23 cellular contexts compared by ENCODE assay signal in genomic region chr17:13792314-13792713, GRCh38.
DNase-seq lines count a peak whose midpoint lies in the region; ATAC-seq and TF ChIP-seq lines count a peak whose summit lies in the region.
"Had no signal": no experiment of that assay in that cellular context is flagged by ENCODE, and none has a peak within 500 bp of the region (broad histone marks: within the 10 kb centered on the region; RNA-seq: fewer than 3 reads in every experiment).

No MANE protein-coding gene starts in this region.

- no peak overlapping the region for H3K4me3 Mint-ChIP-seq in activated CD4-positive, alpha-beta T cell treated with anti-CD3 and anti-CD28 coated beads, Interleukin-2, amount 10 ng/mL, durations not matched to agents 7 days and 5 days
- H3K4me3 Mint-ChIP-seq: activated B cell treated with CpG ODN at 0.5 μM for 24 hours; activated T-cell treated with anti-CD3 and anti-CD28 coated beads, Interleukin-2, amount 50 U/mL, for 72 hours; brain; dendritic cell treated with granulocyte-macrophage colony-stimulating factor and Interleukin-4, amounts not matched to agents 40 ng/mL and 50 ng/mL, for 4 days; H9; stimulated activated naive CD8-positive, alpha-beta T cell treated with anti-CD3 and anti-CD28 coated beads, Interleukin-15, Interleukin-2, amounts not matched to agents 100 ng/mL and 50 ng/mL, for 24 hours; T-helper 2 cell treated with Interferon-gamma antibody and Interleukin-4, amounts not matched to agents 5 μg/mL and 100 μg/mL, for 36 hours; type B pancreatic cell had no signal

- peak; percentile 27; the same call in 1 of the 2 replicates for TF ChIP-seq CTCF in SK-N-SH (IDR thresholded peaks at IDR 0.05)
- no peak for TF ChIP-seq CTCF in fibroblast of mammary gland (conservative IDR thresholded peaks at IDR 0.05; ENCODE audit: control insufficient read depth, insufficient read depth, low read depth, low read length)
- no peak for TF ChIP-seq CTCF in PC-3 (conservative IDR thresholded peaks at IDR 0.05; ENCODE audit: low read depth, low read length)

- H3K4me3 ChIP-seq in SK-N-SH (ENCODE audit: low read depth in 2 of 2, low read length in 1 of 2) (no peak overlapping the region), fibroblast of mammary gland (ENCODE audit: control insufficient read depth, low read depth, low read length) (no peak overlapping the region), PC-3 (ENCODE audit: low read length) (no peak overlapping the region)
- H3K4me3 ChIP-seq: BLaER1, GM12878 had no signal

- no peaks in the 10 kb centered on the region for H3K27me3 Mint-ChIP-seq in activated CD4-positive, alpha-beta T cell treated with anti-CD3 and anti-CD28 coated beads, Interleukin-2, amount 10 ng/mL, durations not matched to agents 7 days and 5 days
- H3K27me3 Mint-ChIP-seq: activated B cell treated with CpG ODN at 0.5 μM for 24 hours; dendritic cell treated with granulocyte-macrophage colony-stimulating factor and Interleukin-4, amounts not matched to agents 40 ng/mL and 50 ng/mL, for 4 days; stimulated activated naive CD8-positive, alpha-beta T cell treated with anti-CD3 and anti-CD28 coated beads, Interleukin-15, Interleukin-2, amounts not matched to agents 100 ng/mL and 50 ng/mL, for 24 hours; type B pancreatic cell had no signal

- DNase-seq in GM03348 (ENCODE audit: low spot score) (peak; percentile 16), SK-N-SH (no peak), fibroblast of mammary gland (ENCODE audit: low read depth) (peak; percentile 38), non-pigmented ciliary epithelial cell (ENCODE audit: low read depth) (peak; percentile 17), PC-3 (no peak), DMS153 treated with DMSO at 0.1 percent for 48 hours (lab: John Stamatoyannopoulos, UW; ENCODE audit: unreplicated experiment) (no peak)
- no peak for DNase-seq in activated CD4-positive, alpha-beta T cell treated with anti-CD3 and anti-CD28 coated beads, Interleukin-2, amount 10 ng/mL, durations not matched to agents 7 days and 5 days
- DNase-seq: activated B cell treated with CpG ODN at 0.5 μM for 24 hours; activated naive CD4-positive, alpha-beta T cell treated with anti-CD3 and anti-CD28 coated beads, Interleukin-2, amount 50 U/mL, for 16 hours; activated T-cell treated with anti-CD3 and anti-CD28 coated beads, Interleukin-2, amount 50 U/mL, for 72 hours; GF-D8; H9; NCI-H146; NCI-H2171; NCI-H69; stimulated activated CD4-positive, alpha-beta T cell treated with anti-CD3 and anti-CD28 coated beads, Interleukin-2, amount 100 ng/mL, for 24 hours had no signal

- H3F3A ChIP-seq in SK-N-SH (replicated peaks; ENCODE audit: insufficient read depth) (no peaks in the 10 kb centered on the region), PC-3 (ENCODE audit: low read length, unreplicated experiment) (no peaks in the 10 kb centered on the region)

- WGBS in SK-N-SH (ENCODE audit: low lambda C conversion rate) = 21% methylated on average over 2 of the region's 2 CpGs

- peaks cover 2% of the 10 kb centered on the region for H3K9me3 Mint-ChIP-seq in activated CD4-positive, alpha-beta T cell treated with anti-CD3 and anti-CD28 coated beads, Interleukin-2, amount 10 ng/mL, durations not matched to agents 7 days and 5 days
- H3K9me3 Mint-ChIP-seq: activated B cell treated with CpG ODN at 0.5 μM for 24 hours; activated T-cell treated with anti-CD3 and anti-CD28 coated beads, Interleukin-2, amount 50 U/mL, for 72 hours; stimulated activated naive CD8-positive, alpha-beta T cell treated with anti-CD3 and anti-CD28 coated beads, Interleukin-15, Interleukin-2, amounts not matched to agents 100 ng/mL and 50 ng/mL, for 24 hours; T-helper 2 cell treated with Interferon-gamma antibody and Interleukin-4, amounts not matched to agents 5 μg/mL and 100 μg/mL, for 36 hours; type B pancreatic cell had no signal

- TF ChIP-seq EP300 in SK-N-SH (IDR thresholded peaks at IDR 0.05; ENCODE audit: borderline replicate concordance in 1 of 2, low read depth in 1 of 2, low read length in 1 of 2) = no peak

- no peak for ATAC-seq in PC-3
- ATAC-seq: activated T-cell treated with anti-CD3 and anti-CD28 coated beads, Interleukin-2, amount 50 U/mL, for 72 hours; GM12878 had no signal

- H3K4me1 ChIP-seq in SK-N-SH (ENCODE audit: control insufficient read depth in 1 of 2, insufficient read depth in 2 of 2, low read depth in 1 of 2, low read length in 1 of 2) (no peaks in the 10 kb centered on the region), PC-3 (ENCODE audit: insufficient read depth, low read length) (no peaks in the 10 kb centered on the region)
- H3K4me1 ChIP-seq: BLaER1 had no signal

- H3K27me3 ChIP-seq in SK-N-SH (ENCODE audit: insufficient read depth) = no peaks in the 10 kb centered on the region
- H3K27me3 ChIP-seq in PC-3 (ENCODE audit: low read length) = no peaks in the 10 kb centered on the region
- H3K27me3 ChIP-seq: BLaER1 had no signal

- CTCF ChIA-PET in SK-N-SH (lab: Yijun Ruan, JAX) = interaction anchor here (0.8 kb wide), 1 partner anchor 363 kb away, joined by 3 read pairs; no protein-coding TSS in a partner anchor
- CTCF ChIA-PET in PC-3 (lab: Charles Lee) = no interaction called here
- CTCF ChIA-PET in activated CD4-positive, alpha-beta T cell treated with anti-CD3 and anti-CD28 coated beads, Interleukin-2, amount 10 ng/mL, durations not matched to agents 7 days and 5 days (lab: Charles Lee) = interaction anchor here (0.6 kb wide), 1 partner anchor 86 kb away, joined by 3 read pairs; no protein-coding TSS in a partner anchor

- H3K27ac ChIP-seq in SK-N-SH (ENCODE audit: low read depth in 2 of 2, low read length in 1 of 2) (no peak overlapping the region), PC-3 (ENCODE audit: low read length) (no peak overlapping the region)
- H3K27ac ChIP-seq: BLaER1 had no signal

- BruUV-seq in PC-3 (replicated peaks; lab: Mats Ljungman, UMichigan) = no TSS peak

- TF ChIP-seq RAD21 in SK-N-SH (IDR thresholded peaks at IDR 0.05; ENCODE audit: low read length) = no peak

- no peak overlapping the region for H3K27ac Mint-ChIP-seq in activated CD4-positive, alpha-beta T cell treated with anti-CD3 and anti-CD28 coated beads, Interleukin-2, amount 10 ng/mL, durations not matched to agents 7 days and 5 days
- H3K27ac Mint-ChIP-seq: activated B cell treated with CpG ODN at 0.5 μM for 24 hours; activated T-cell treated with anti-CD3 and anti-CD28 coated beads, Interleukin-2, amount 50 U/mL, for 72 hours; brain; dendritic cell treated with granulocyte-macrophage colony-stimulating factor and Interleukin-4, amounts not matched to agents 40 ng/mL and 50 ng/mL, for 4 days; H9; stimulated activated naive CD8-positive, alpha-beta T cell treated with anti-CD3 and anti-CD28 coated beads, Interleukin-15, Interleukin-2, amounts not matched to agents 100 ng/mL and 50 ng/mL, for 24 hours; T-helper 2 cell treated with Interferon-gamma antibody and Interleukin-4, amounts not matched to agents 5 μg/mL and 100 μg/mL, for 36 hours; type B pancreatic cell had no signal

- intact Hi-C loops in PC-3 (cut with micrococcal nuclease) = no loop called here

- no peaks in the 10 kb centered on the region for H3K4me1 Mint-ChIP-seq in activated CD4-positive, alpha-beta T cell treated with anti-CD3 and anti-CD28 coated beads, Interleukin-2, amount 10 ng/mL, durations not matched to agents 7 days and 5 days
- H3K4me1 Mint-ChIP-seq: brain, H9 had no signal

- no peaks in the 10 kb centered on the region for H3K36me3 Mint-ChIP-seq in activated CD4-positive, alpha-beta T cell treated with anti-CD3 and anti-CD28 coated beads, Interleukin-2, amount 10 ng/mL, durations not matched to agents 7 days and 5 days (ENCODE audit: low read depth)
- H3K36me3 Mint-ChIP-seq: brain, type B pancreatic cell had no signal

- H3K79me2 ChIP-seq in SK-N-SH (ENCODE audit: insufficient read depth) (no peaks in the 10 kb centered on the region), PC-3 (ENCODE audit: low read length) (no peaks in the 10 kb centered on the region)

- H3K9ac ChIP-seq in SK-N-SH (no peak overlapping the region), PC-3 (ENCODE audit: low read length) (no peak overlapping the region)
- H3K9ac ChIP-seq: BLaER1 had no signal

- H3K9me2 ChIP-seq in SK-N-SH (no peaks in the 10 kb centered on the region), PC-3 (replicated peaks; ENCODE audit: low read length) (no peaks in the 10 kb centered on the region)

- POLR2A ChIA-PET in SK-N-SH (lab: Yijun Ruan, JAX) = no interaction called here
- POLR2A ChIA-PET in PC-3 (lab: Charles Lee; ENCODE audit: unreplicated experiment) = no interaction called here
- POLR2A ChIA-PET in activated CD4-positive, alpha-beta T cell treated with anti-CD3 and anti-CD28 coated beads, Interleukin-2, amount 10 ng/mL, durations not matched to agents 7 days and 5 days (lab: Charles Lee) = no interaction called here

- H4K20me1 ChIP-seq in SK-N-SH (ENCODE audit: insufficient read depth) (no peaks in the 10 kb centered on the region), PC-3 (ENCODE audit: low read length) (no peaks in the 10 kb centered on the region)
- H4K20me1 ChIP-seq: BLaER1 had no signal

- H3K9me3 ChIP-seq in SK-N-SH (no peaks in the 10 kb centered on the region; the same call in 1 of the 2 replicates), PC-3 (ENCODE audit: low read length) (no peaks in the 10 kb centered on the region; the same call in 1 of the 2 replicates)
- H3K9me3 ChIP-seq: BLaER1 had no signal

- 0 out of 2 replicates have a peak overlapping the region, but pooled peaks have one; percentile 33 for H3K4me2 ChIP-seq in SK-N-SH
- H3K4me2 ChIP-seq in PC-3 (ENCODE audit: low read length) = no peak overlapping the region
- H3K4me2 ChIP-seq: BLaER1 had no signal

- no peaks in the 10 kb centered on the region for H3K36me3 ChIP-seq in SK-N-SH (replicated peaks in 1 of 2; ENCODE audit: control insufficient read depth in 1 of 2, insufficient read depth in 2 of 2, low read length in 1 of 2)
- no peaks in the 10 kb centered on the region for H3K36me3 ChIP-seq in PC-3 (ENCODE audit: low read depth, low read length)
- H3K36me3 ChIP-seq: BLaER1 had no signal

- H2AFZ ChIP-seq in SK-N-SH (ENCODE audit: low read depth) (no peak overlapping the region), PC-3 (ENCODE audit: low read length) (no peak overlapping the region)

TF ChIP-seq in SK-N-SH, 30 proteins besides CTCF, POLR2A, EP300 and RAD21 (continues in another document):
- TF ChIP-seq SIN3A (IDR thresholded peaks at IDR 0.05; ENCODE audit: borderline replicate concordance, low read depth, low read length) (no peak), RXRA (IDR thresholded peaks at IDR 0.05; ENCODE audit: borderline replicate concordance, low read depth) (no peak), TAF1 (IDR thresholded peaks at IDR 0.05; ENCODE audit: borderline replicate concordance, low read depth, low read length) (no peak), NRF1 (IDR thresholded peaks at IDR 0.05; ENCODE audit: low read depth, low read length) (no peak), SMC3 (IDR thresholded peaks at IDR 0.05; ENCODE audit: low read depth, low read length) (no peak)
- TF ChIP-seq, protein P1, sequence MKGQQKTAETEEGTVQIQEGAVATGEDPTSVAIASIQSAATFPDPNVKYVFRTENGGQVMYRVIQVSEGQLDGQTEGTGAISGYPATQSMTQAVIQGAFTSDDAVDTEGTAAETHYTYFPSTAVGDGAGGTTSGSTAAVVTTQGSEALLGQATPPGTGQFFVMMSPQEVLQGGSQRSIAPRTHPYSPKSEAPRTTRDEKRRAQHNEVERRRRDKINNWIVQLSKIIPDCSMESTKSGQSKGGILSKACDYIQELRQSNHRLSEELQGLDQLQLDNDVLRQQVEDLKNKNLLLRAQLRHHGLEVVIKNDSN (IDR thresholded peaks at IDR 0.05; ENCODE audit: borderline replicate concordance, low read depth) = no peak

Comparison
In these comparisons a context has a peak if more than half of its experiments do, and no peak if none do; other contexts are left out.
1. DNase-seq: peak in GM03348 (single experiment), fibroblast of mammary gland (single experiment) and non-pigmented ciliary epithelial cell (single experiment); none in SK-N-SH (single experiment), PC-3 (single experiment), activated CD4-positive, alpha-beta T cell treated with anti-CD3 and anti-CD28 coated beads, Interleukin-2, amount 10 ng/mL, durations not matched to agents 7 days and 5 days (single experiment) and DMS153 treated with DMSO at 0.1 percent for 48 hours (single experiment).